In genomic region chr7:121000091-121000983, GRCh38 we compare ENCODE assay signal across 13 cellular contexts. TPM values are rescaled to one million over a fixed set of nuclear protein-coding genes. Genes with fewer than 3 reads are reported as not detected.
DNase-seq lines count a peak whose midpoint lies in the region; FAIRE-seq and TF ChIP-seq lines count a peak whose summit lies in the region.
"Had no signal": no experiment of that assay in that cellular context is flagged by ENCODE, and none has a peak within 500 bp of the region (broad histone marks: within the 10 kb centered on the region; RNA-seq: fewer than 3 reads in every experiment).

No MANE protein-coding gene starts in this region.

- H3K36me3 ChIP-seq in astrocyte (ENCODE audit: insufficient read depth, low read length): no peaks in the 10 kb centered on the region
- H3K36me3 ChIP-seq in kidney (ENCODE audit: control insufficient read depth in 1 of 2, insufficient read depth in 2 of 2, low read length in 2 of 2): no peaks in the 10 kb centered on the region
- H3K36me3 ChIP-seq in stomach: no peaks in the 10 kb centered on the region
- H3K36me3 ChIP-seq in small intestine (ENCODE audit: control insufficient read depth in 2 of 2, insufficient read depth in 2 of 2, low read length in 2 of 2): no peaks in the 10 kb centered on the region

- H3K4me3 Mint-ChIP-seq in HFFc6 (peak overlapping the region; percentile 84), astrocyte (ENCODE audit: unreplicated experiment) (no peak overlapping the region), progenitor cell of endocrine pancreas (ENCODE audit: low read depth) (no peak overlapping the region)
- H3K4me3 Mint-ChIP-seq: activated B cell treated with CpG ODN at 0.5 μM for 24 hours had no signal

- peaks cover 4% of the 10 kb centered on the region; the same call in 1 of the 2 replicates for H3K9me3 Mint-ChIP-seq in HFFc6
- H3K9me3 Mint-ChIP-seq in astrocyte (ENCODE audit: unreplicated experiment): no peaks in the 10 kb centered on the region
- H3K9me3 Mint-ChIP-seq in progenitor cell of endocrine pancreas (ENCODE audit: low read depth): no peaks in the 10 kb centered on the region
- H3K9me3 Mint-ChIP-seq: activated B cell treated with CpG ODN at 0.5 μM for 24 hours had no signal

- peak overlapping the region; percentile 79 for H3K27ac Mint-ChIP-seq in HFFc6
- peak overlapping the region; percentile 77 for H3K27ac Mint-ChIP-seq in astrocyte (ENCODE audit: unreplicated experiment)
- H3K27ac Mint-ChIP-seq in progenitor cell of endocrine pancreas: no peak overlapping the region
- H3K27ac Mint-ChIP-seq: activated B cell treated with CpG ODN at 0.5 μM for 24 hours had no signal

- H3K27me3 ChIP-seq in astrocyte (ENCODE audit: insufficient read depth, low read length) (no peaks in the 10 kb centered on the region), stomach (no peaks in the 10 kb centered on the region), small intestine (ENCODE audit: control insufficient read depth in 2 of 2, insufficient read depth in 2 of 2, low read length in 2 of 2) (no peaks in the 10 kb centered on the region)

- peak overlapping the region; percentile 13 for H3K9ac ChIP-seq in astrocyte (ENCODE audit: low read length)
- no peak overlapping the region for H3K9ac ChIP-seq in kidney (ENCODE audit: low read length in 2 of 2)

- TF ChIP-seq POLR2A in stomach (IDR thresholded peaks at IDR 0.05): no peak

- H3K27me3 Mint-ChIP-seq in HFFc6 (ENCODE audit: insufficient read depth) (no peaks in the 10 kb centered on the region; the same call in 1 of the 2 replicates), astrocyte (ENCODE audit: low read depth, unreplicated experiment) (no peaks in the 10 kb centered on the region), progenitor cell of endocrine pancreas (no peaks in the 10 kb centered on the region)

- H2AFZ ChIP-seq in astrocyte (ENCODE audit: low read depth, low read length): no peak overlapping the region

- H3K9me3 ChIP-seq in astrocyte (ENCODE audit: insufficient read depth, low read depth, low read length): no peaks in the 10 kb centered on the region
- H3K9me3 ChIP-seq in kidney (ENCODE audit: control insufficient read depth in 1 of 2, low read length in 2 of 2): no peaks in the 10 kb centered on the region
- H3K9me3 ChIP-seq in stomach: no peaks in the 10 kb centered on the region
- no peaks in the 10 kb centered on the region for H3K9me3 ChIP-seq in small intestine (ENCODE audit: control insufficient read depth, low read depth)

- H3K4me1 Mint-ChIP-seq in HFFc6 (ENCODE audit: low read depth) (peaks cover 86% of the 10 kb centered on the region), astrocyte (ENCODE audit: low read depth, unreplicated experiment) (peaks cover 39% of the 10 kb centered on the region), progenitor cell of endocrine pancreas (ENCODE audit: low read depth) (no peaks in the 10 kb centered on the region)

- H3K36me3 Mint-ChIP-seq in HFFc6 (ENCODE audit: low read depth) (peaks cover 51% of the 10 kb centered on the region), astrocyte (ENCODE audit: low read depth, unreplicated experiment) (no peaks in the 10 kb centered on the region), progenitor cell of endocrine pancreas (ENCODE audit: insufficient read depth) (no peaks in the 10 kb centered on the region)

- H3K4me1 ChIP-seq in astrocyte (ENCODE audit: insufficient read depth, low read length): peaks cover 9% of the 10 kb centered on the region
- peaks cover 0 to 4% of the 10 kb centered on the region in 2 donors for H3K4me1 ChIP-seq in kidney (ENCODE audit: control insufficient read depth in 1 of 2, insufficient read depth in 1 of 2, low read depth in 1 of 2, low read length in 2 of 2)
- H3K4me1 ChIP-seq in stomach: peaks cover 4 to 64% (median 28%) of the 10 kb centered on the region in 4 donors
- H3K4me1 ChIP-seq in small intestine (ENCODE audit: control insufficient read depth in 2 of 2, insufficient read depth in 1 of 2, low read depth in 1 of 2, low read length in 1 of 2): peaks cover 0 to 4% of the 10 kb centered on the region in 2 donors

- H3K79me2 ChIP-seq in astrocyte (ENCODE audit: insufficient read depth, low read length): no peaks in the 10 kb centered on the region

- no peaks in the 10 kb centered on the region for H4K20me1 ChIP-seq in astrocyte (ENCODE audit: insufficient read depth, low read length)

- H3K4me3 ChIP-seq in astrocyte (ENCODE audit: insufficient read depth, low read depth, low read length) (no peak overlapping the region), kidney (ENCODE audit: low read length in 2 of 2) (no peak overlapping the region), stomach (no peak overlapping the region), small intestine (ENCODE audit: low read depth in 1 of 2, low read length in 2 of 2) (no peak overlapping the region)
- H3K4me3 ChIP-seq: skin epidermis had no signal

- DNase-seq in HFFc6 (peak; percentile 21), astrocyte (ENCODE audit: low read depth) (peak; percentile 45), kidney (no peak), stomach (no peak), NCI-H2227 treated with DMSO at 0.1 percent for 48 hours (lab: John Stamatoyannopoulos, UW) (no peak), HTR-8/SVneo (ENCODE audit: insufficient read length, low spot score) (no peak), progenitor cell of endocrine pancreas (ENCODE audit: low spot score, unreplicated experiment) (no peak), small intestine (no peak)
- DNase-seq: activated B cell treated with CpG ODN at 0.5 μM for 24 hours, activated gamma-delta T cell, left colon, NCI-H1436 treated with DMSO at 0.1 percent for 48 hours had no signal

- intact Hi-C loops in kidney (cut with DNase I) (no loop called here), stomach (cut with DNase I; ENCODE audit: low total_unique reads) (no loop called here)

- 55 to 70% (median 62%) methylated on average over 9 of the region's 9 CpGs for WGBS in stomach, 5 donors
- 53 to 66% (median 65%) methylated on average over 9 of the region's 9 CpGs for WGBS in small intestine, 3 donors

- peak overlapping the region; percentile 1 for H3K27ac ChIP-seq in astrocyte (ENCODE audit: low read depth, low read length)
- peak overlapping the region in 1 of 2 donors; percentile 36 for H3K27ac ChIP-seq in kidney (ENCODE audit: low read depth in 2 of 2, low read length in 2 of 2)
- peak overlapping the region in 4 of 5 donors; percentile 67 to 82 (median 72) for H3K27ac ChIP-seq in stomach
- H3K27ac ChIP-seq in small intestine (ENCODE audit: low read depth in 1 of 2, low read length in 1 of 2): peak overlapping the region in 1 of 2 donors; percentile 50

- FAIRE-seq in astrocyte (lab: Jason Lieb, UNC) (no peak), kidney (lab: Jason Lieb, UNC) (peak; percentile 39), HTR-8/SVneo (lab: Jason Lieb, UNC) (no peak), small intestine (lab: Jason Lieb, UNC) (no peak)

- TF ChIP-seq CTCF in HFFc6 (IDR thresholded peaks at IDR 0.05) (no peak), astrocyte (IDR thresholded peaks at IDR 0.05; ENCODE audit: insufficient read depth, low read depth, low read length) (no peak), kidney (IDR thresholded peaks at IDR 0.05; ENCODE audit: borderline replicate concordance, extremely low read depth, insufficient read depth) (no peak), stomach (IDR thresholded peaks at IDR 0.05) (no peak), progenitor cell of endocrine pancreas (IDR thresholded peaks at IDR 0.05; ENCODE audit: unreplicated experiment) (no peak)

- no peak for TF ChIP-seq EP300 in stomach (IDR thresholded peaks at IDR 0.05)

- H3K4me2 ChIP-seq in astrocyte (ENCODE audit: low read length): peak overlapping the region; percentile 65

RNA-seq across cellular contexts. Expression of gene CPED1, which starts 11.8 kb away (rescaled TPM):
- 100 to 1,000 TPM in 2 of 6 experiments, 10 to 100 TPM in 4; 85.0 to 112 (median 95.9) TPM for total RNA-seq in HFFc6 (2021; fragmentation: NEBNext Ultra II Directional; extraction: Animal tissue kit (Norgen Biotek cat#: 25700))
- total RNA-seq in astrocyte: 6.0 and 6.1 TPM in 2 replicates
- total RNA-seq in kidney: 16.9 TPM
- 2.9 TPM for polyA plus RNA-seq in kidney (ENCODE audit: insufficient read depth, low read depth, low replicate concordance)
- total RNA-seq in stomach: 10 to 100 TPM in 4 of 5 donors, 1 to 10 TPM in 1; 8.4 to 58.7 (median 44.9) TPM
- polyA plus RNA-seq in stomach: 1 to 10 TPM; 3.0 to 3.7 (median 3.2) TPM
- total RNA-seq in progenitor cell of endocrine pancreas: 0.80 and 1.1 TPM in 2 replicates
- 1 to 10 TPM in 2 of 3 donors, under 1 TPM in 1; 0.22 to 2.5 (median 1.4) TPM for polyA plus RNA-seq in small intestine

RNA-seq across cellular contexts. Expression of gene ING3, which starts 49.8 kb away (rescaled TPM):
- 10 to 100 TPM in 5 of 6 experiments, 1 to 10 TPM in 1; 9.8 to 15.0 (median 12.7) TPM for total RNA-seq in HFFc6 (2021; fragmentation: NEBNext Ultra II Directional; extraction: Animal tissue kit (Norgen Biotek cat#: 25700))
- total RNA-seq in astrocyte (6.5 and 8.6 TPM in 2 replicates), kidney (20.8 TPM), stomach (10 to 100 TPM in 4 of 5 donors, 1 to 10 TPM in 1; 8.4 to 37.1 (median 26.3) TPM), progenitor cell of endocrine pancreas (27.4 and 28.3 TPM in 2 replicates)
- polyA plus RNA-seq in kidney (ENCODE audit: insufficient read depth, low read depth, low replicate concordance) (5.2 TPM), stomach (10 to 100 TPM in 2 of 3 donors, 1 to 10 TPM in 1; 6.3 to 17.1 (median 10.0) TPM), small intestine (10 to 100 TPM in 2 of 3 donors, 1 to 10 TPM in 1; 9.4 to 13.5 (median 11.9) TPM)

Comparison
In these comparisons a context has a peak if more than half of its experiments do, and no peak if none do; other contexts are left out.
1. DNase-seq: peak in HFFc6 (single experiment) and astrocyte (single experiment); none in kidney (single experiment), stomach (single experiment), NCI-H2227 treated with DMSO at 0.1 percent for 48 hours (single experiment), HTR-8/SVneo (single experiment), progenitor cell of endocrine pancreas (single experiment) and small intestine (single experiment).